In the genomic region with DNA sequence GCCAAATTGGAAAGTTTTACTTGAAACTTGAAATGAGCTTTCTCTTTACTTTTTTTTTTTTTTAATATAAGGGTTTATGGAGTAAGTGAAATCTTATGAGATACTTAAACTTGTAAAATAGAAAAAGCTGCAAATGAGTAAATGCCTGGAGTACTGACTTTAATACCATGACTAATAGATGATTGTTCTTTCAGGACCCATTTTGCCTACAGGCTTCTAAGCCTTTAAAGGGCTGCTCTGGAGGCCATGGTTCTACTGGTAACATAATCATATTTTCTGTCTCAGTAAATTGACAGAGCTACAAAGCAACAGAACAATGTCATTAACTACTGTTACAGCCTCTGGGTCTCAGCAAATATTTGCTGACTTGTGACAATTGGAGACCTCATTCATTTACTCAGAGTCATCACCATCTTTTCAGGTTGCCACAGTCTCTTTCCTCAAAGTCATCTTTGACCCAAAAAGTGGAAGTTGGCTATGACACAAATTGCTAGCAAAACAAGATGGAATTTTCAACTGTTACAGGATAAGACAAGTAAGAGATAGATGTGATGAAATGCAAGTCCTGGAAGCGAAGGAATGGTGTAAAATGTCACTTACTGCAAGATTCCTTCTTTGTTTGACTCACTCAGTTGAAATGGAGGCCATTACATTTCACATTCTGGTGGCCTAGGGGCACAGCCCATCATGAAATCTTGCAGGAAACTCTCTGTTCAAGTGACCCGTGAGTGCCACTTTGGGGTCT, we compare ENCODE assay signal across 15 cellular contexts.
DNase-seq lines count a peak whose midpoint lies in the region; ATAC-seq and TF ChIP-seq lines count a peak whose summit lies in the region.
"Had no signal": no experiment of that assay in that cellular context is flagged by ENCODE, and none has a peak within 500 bp of the region (broad histone marks: within the 10 kb centered on the region; RNA-seq: fewer than 3 reads in every experiment).

No MANE protein-coding gene starts in this region.

- TF ChIP-seq CTCF in Caco-2 (IDR thresholded peaks at IDR 0.05; ENCODE audit: insufficient read depth in 1 of 2, low read depth in 1 of 2, low read length in 1 of 2, severe bottlenecking in 1 of 2, unreplicated experiment in 1 of 2) = no peak
- no peak for TF ChIP-seq CTCF in mammary epithelial cell (conservative IDR thresholded peaks at IDR 0.05 in 1 of 2, IDR thresholded peaks at IDR 0.05 in 1 of 2; ENCODE audit: extremely low read depth in 1 of 2, insufficient read depth in 1 of 2, low read depth in 1 of 2, low read length in 2 of 2)

- dilution Hi-C loops in mammary epithelial cell (cut with HindIII; ENCODE audit: low sequenced_read_pairs) = loop anchor here (25.0 kb wide), 1 partner anchor 274 kb away; no protein-coding TSS in a partner anchor

- peak; percentile 45 to 63 for DNase-seq in Caco-2
- peak; percentile 25 for DNase-seq in HT-29 (ENCODE audit: low spot score)
- DNase-seq in mammary epithelial cell = peak; percentile 72
- DNase-seq in iris pigment epithelial cell (ENCODE audit: low read depth) = peak; percentile 51
- no peak for DNase-seq in D341Med (ENCODE audit: low spot score)
- no peak for DNase-seq in activated T-cell treated with anti-CD3 and anti-CD28 coated beads, Interleukin-2, amount 50 U/mL, for 48 hours
- no peak for DNase-seq in HEK293T (ENCODE audit: extremely low spot score)
- DNase-seq: activated CD4-positive, alpha-beta T cell treated with anti-CD3 and anti-CD28 coated beads, Interleukin-2, amount 10 ng/mL, durations not matched to agents 7 days and 5 days; activated T-cell treated with anti-CD3 and anti-CD28 coated beads, Interleukin-2, amount 50 U/mL, for 4 hours; BE2C; NCI-H187; stimulated activated CD4-positive, alpha-beta T cell treated with anti-CD3 and anti-CD28 coated beads, Interleukin-2, amount 100 ng/mL, for 48 hours had no signal

- CTCF ChIA-PET in Caco-2 (lab: Charles Lee) (no interaction called here), mammary epithelial cell (lab: Charles Lee; ENCODE audit: low non-redundant PET) (interaction anchor here (0.6 kb wide), 2 partner anchors 26 to 341 kb away, joined by 3 read pairs; no protein-coding TSS in a partner anchor), HEK293T (lab: Yijun Ruan, JAX) (no interaction called here)

- H3K27me3 Mint-ChIP-seq in Caco-2 (ENCODE audit: insufficient read depth, unreplicated experiment) = no peaks in the 10 kb centered on the region

- H3K4me1 Mint-ChIP-seq in Caco-2 (ENCODE audit: low read depth, unreplicated experiment) = peaks cover 70% of the 10 kb centered on the region

- H3K4me1 ChIP-seq in Caco-2 (peaks cover 93% of the 10 kb centered on the region), mammary epithelial cell (ENCODE audit: insufficient read depth, low read length) (peaks cover 44% of the 10 kb centered on the region)
- H3K4me1 ChIP-seq: BE2C had no signal

- H4K20me1 ChIP-seq in mammary epithelial cell (ENCODE audit: insufficient read depth, low read length) = no peaks in the 10 kb centered on the region

- H3K4me3 Mint-ChIP-seq in Caco-2 (ENCODE audit: unreplicated experiment) = no peak overlapping the region
- H3K4me3 Mint-ChIP-seq: activated CD4-positive, alpha-beta T cell treated with anti-CD3 and anti-CD28 coated beads, Interleukin-2, amount 10 ng/mL, durations not matched to agents 7 days and 5 days; activated T-cell treated with anti-CD3 and anti-CD28 coated beads, Interleukin-2, amount 50 U/mL, for 4 hours; T-helper 2 cell treated with Interferon-gamma antibody and Interleukin-4, amounts not matched to agents 5 μg/mL and 100 μg/mL, for 36 hours had no signal

- H3K36me3 Mint-ChIP-seq in Caco-2 (ENCODE audit: insufficient read depth, unreplicated experiment) = peaks cover 14% of the 10 kb centered on the region

- peak overlapping the region; percentile 87 for H3K27ac Mint-ChIP-seq in Caco-2 (ENCODE audit: unreplicated experiment)
- H3K27ac Mint-ChIP-seq: activated CD4-positive, alpha-beta T cell treated with anti-CD3 and anti-CD28 coated beads, Interleukin-2, amount 10 ng/mL, durations not matched to agents 7 days and 5 days; T-helper 2 cell treated with Interferon-gamma antibody and Interleukin-4, amounts not matched to agents 5 μg/mL and 100 μg/mL, for 36 hours had no signal

- no peaks in the 10 kb centered on the region for H3K9me3 Mint-ChIP-seq in Caco-2 (ENCODE audit: unreplicated experiment)
- H3K9me3 Mint-ChIP-seq: activated CD4-positive, alpha-beta T cell treated with anti-CD3 and anti-CD28 coated beads, Interleukin-2, amount 10 ng/mL, durations not matched to agents 7 days and 5 days; activated T-cell treated with anti-CD3 and anti-CD28 coated beads, Interleukin-2, amount 50 U/mL, for 4 hours; T-helper 2 cell treated with Interferon-gamma antibody and Interleukin-4, amounts not matched to agents 5 μg/mL and 100 μg/mL, for 36 hours had no signal

- H3K27me3 ChIP-seq in Caco-2 (replicated peaks; ENCODE audit: control insufficient read depth, insufficient read depth, low read length) = no peaks in the 10 kb centered on the region
- no peaks in the 10 kb centered on the region for H3K27me3 ChIP-seq in mammary epithelial cell (ENCODE audit: insufficient read depth, low read length)
- H3K27me3 ChIP-seq: BE2C had no signal

- BruUV-seq in Caco-2 (replicated peaks; lab: Mats Ljungman, UMichigan) (no TSS peak), mammary epithelial cell (replicated peaks; lab: Mats Ljungman, UMichigan) (TSS peak; percentile 44)

- H3K4me2 ChIP-seq in mammary epithelial cell (ENCODE audit: insufficient read depth, low read depth, low read length) = peak overlapping the region; percentile 20
- H3K4me2 ChIP-seq: KMS-11 had no signal

- ATAC-seq in HG03039 (IDR thresholded peaks at IDR 0.05; ENCODE audit: unreplicated experiment) = no peak

- H3K9me3 ChIP-seq in Caco-2 (no peaks in the 10 kb centered on the region; the same call in 1 of the 2 replicates), mammary epithelial cell (replicated peaks; ENCODE audit: insufficient read depth, low read length) (no peaks in the 10 kb centered on the region)
- H3K9me3 ChIP-seq: BE2C had no signal

- H3K4me3 ChIP-seq in Caco-2 (ENCODE audit: low read depth, low read length) (no peak overlapping the region), mammary epithelial cell (replicated peaks in 1 of 3; ENCODE audit: insufficient read depth in 1 of 3, low read depth in 2 of 3, low read length in 3 of 3) (no peak overlapping the region)

- H3K9ac ChIP-seq in mammary epithelial cell (ENCODE audit: insufficient read depth, low read length) = no peak overlapping the region
- H3K9ac ChIP-seq: KMS-11 had no signal

- H3K27ac ChIP-seq in mammary epithelial cell (ENCODE audit: insufficient read depth, low read depth, low read length) = peak overlapping the region; percentile 88
- H3K27ac ChIP-seq: KMS-11 had no signal

- WGBS in mammary epithelial cell (ENCODE audit: low coverage, missing lambda C conversion rate) = 0% methylated on average over 2 of the region's 2 CpGs

- POLR2A ChIA-PET in Caco-2 (lab: Charles Lee) = no interaction called here
- POLR2A ChIA-PET in HEK293T (lab: Yijun Ruan, JAX) = no interaction called here

- intact Hi-C loops in Caco-2 (cut with micrococcal nuclease; ENCODE audit: unreplicated experiment) (loop anchor here (10.0 kb wide), 1 partner anchor 187 kb away; no protein-coding TSS in a partner anchor), mammary epithelial cell (cut with micrococcal nuclease) (no loop called here)

- H3K79me2 ChIP-seq in mammary epithelial cell (ENCODE audit: insufficient read depth, low read length) = no peaks in the 10 kb centered on the region

- in situ Hi-C loops in mammary epithelial cell (cut with MboI; ENCODE audit: low sequenced_read_pairs in 2 of 2) = loop anchor here in 1 of 2 donors (5.0 kb wide), 1 partner anchor 129 kb away; no protein-coding TSS in a partner anchor

- H2AFZ ChIP-seq in mammary epithelial cell (ENCODE audit: low read depth, low read length) = peak overlapping the region; percentile 23

- no peaks in the 10 kb centered on the region for H3K36me3 ChIP-seq in Caco-2 (ENCODE audit: control insufficient read depth, insufficient read depth, low read length)
- H3K36me3 ChIP-seq in mammary epithelial cell (ENCODE audit: insufficient read depth, low read length) = no peaks in the 10 kb centered on the region
- H3K36me3 ChIP-seq: BE2C had no signal

TF ChIP-seq in HEK293T, 16 proteins besides CTCF, POLR2A, EP300 and RAD21:
- TF ChIP-seq TARDBP (IDR thresholded peaks at IDR 0.05) = no peak
- no peak for TF ChIP-seq ZNF384 (IDR thresholded peaks at IDR 0.05)
- no peak for TF ChIP-seq FOXA1 (IDR thresholded peaks at IDR 0.05)
- no peak for TF ChIP-seq ELF4 (IDR thresholded peaks at IDR 0.05)
- no peak for TF ChIP-seq ARNT (IDR thresholded peaks at IDR 0.05)
- no peak for TF ChIP-seq HDGF (IDR thresholded peaks at IDR 0.05; ENCODE audit: borderline replicate concordance)
- no peak for TF ChIP-seq L3MBTL2 (conservative IDR thresholded peaks at IDR 0.05)
- no peak for TF ChIP-seq FOXM1 (IDR thresholded peaks at IDR 0.05; ENCODE audit: borderline replicate concordance)
- no peak for TF ChIP-seq CTBP1 (IDR thresholded peaks at IDR 0.05; ENCODE audit: borderline replicate concordance)
- no peak for TF ChIP-seq BHLHE40 (IDR thresholded peaks at IDR 0.05; ENCODE audit: borderline replicate concordance)
- TF ChIP-seq SUZ12 (IDR thresholded peaks at IDR 0.05) = no peak
- no peak for TF ChIP-seq LEF1 (IDR thresholded peaks at IDR 0.05; ENCODE audit: borderline replicate concordance)
- TF ChIP-seq, protein P1, sequence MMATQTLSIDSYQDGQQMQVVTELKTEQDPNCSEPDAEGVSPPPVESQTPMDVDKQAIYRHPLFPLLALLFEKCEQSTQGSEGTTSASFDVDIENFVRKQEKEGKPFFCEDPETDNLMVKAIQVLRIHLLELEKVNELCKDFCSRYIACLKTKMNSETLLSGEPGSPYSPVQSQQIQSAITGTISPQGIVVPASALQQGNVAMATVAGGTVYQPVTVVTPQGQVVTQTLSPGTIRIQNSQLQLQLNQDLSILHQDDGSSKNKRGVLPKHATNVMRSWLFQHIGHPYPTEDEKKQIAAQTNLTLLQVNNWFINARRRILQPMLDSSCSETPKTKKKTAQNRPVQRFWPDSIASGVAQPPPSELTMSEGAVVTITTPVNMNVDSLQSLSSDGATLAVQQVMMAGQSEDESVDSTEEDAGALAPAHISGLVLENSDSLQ (IDR thresholded peaks at IDR 0.05) = no peak

Comparison
In these comparisons a context has a peak if more than half of its experiments do, and no peak if none do; other contexts are left out.
1. DNase-seq: peak in Caco-2 (2 of 2), HT-29 (single experiment), mammary epithelial cell (single experiment) and iris pigment epithelial cell (single experiment); none in D341Med (single experiment), activated T-cell treated with anti-CD3 and anti-CD28 coated beads, Interleukin-2, amount 50 U/mL, for 48 hours (0 of 2) and HEK293T (single experiment).